In genomic region chr6:3720770-3721169, GRCh38 we compare ENCODE assay signal across 2 cellular contexts. TPM values are rescaled to one million over a fixed set of nuclear protein-coding genes. Genes with fewer than 3 reads are reported as not detected.
"Had no signal": no experiment of that assay in that cellular context is flagged by ENCODE, and none has a peak within 500 bp of the region (broad histone marks: within the 10 kb centered on the region; RNA-seq: fewer than 3 reads in every experiment).

No MANE protein-coding gene starts in this region.

RNA-seq across cellular contexts. Expression of gene PXDC1, which starts 30.7 kb away (rescaled TPM):
- polyA plus RNA-seq: naive thymus-derived CD4-positive, alpha-beta T cell; naive thymus-derived CD8-positive, alpha-beta T cell had no signal
